1 cellular context compared by ENCODE assay signal in genomic region chr16:56628486-56629035, GRCh38.
TF ChIP-seq lines count a peak whose summit lies in the region.

No MANE protein-coding gene starts in this region.

TF ChIP-seq in HepG2, 621 proteins besides CTCF, POLR2A, EP300 and RAD21:
- TF ChIP-seq ZNF121 (CRISPR knock-in tag; IDR thresholded peaks at IDR 0.05) (0 out of 2 replicates have a peak, but pooled peaks have one; percentile 36), ZKSCAN8 (CRISPR knock-in tag; IDR thresholded peaks at IDR 0.05; ENCODE audit: borderline replicate concordance) (no peak), ZNF7 (CRISPR knock-in tag; IDR thresholded peaks at IDR 0.05) (no peak), CENPT (CRISPR knock-in tag; IDR thresholded peaks at IDR 0.05; ENCODE audit: low read depth) (no peak), ZNF484 (CRISPR knock-in tag; IDR thresholded peaks at IDR 0.05; ENCODE audit: borderline replicate concordance, low read depth) (no peak), ZNF850 (CRISPR knock-in tag; conservative IDR thresholded peaks at IDR 0.05) (no peak), STAG1 (CRISPR knock-in tag; IDR thresholded peaks at IDR 0.05) (peak; percentile 63), NCOR1 (IDR thresholded peaks at IDR 0.05; ENCODE audit: borderline replicate concordance, low read length) (no peak), TEAD3 (CRISPR knock-in tag; optimal IDR thresholded peaks at IDR 0.05; ENCODE audit: borderline replicate concordance) (peak; percentile 17), MEIS1 (CRISPR knock-in tag; IDR thresholded peaks at IDR 0.05; ENCODE audit: borderline replicate concordance) (no peak), RBM22 (optimal IDR thresholded peaks at IDR 0.05; ENCODE audit: low read length) (no peak), ZFX (CRISPR knock-in tag; IDR thresholded peaks at IDR 0.05; ENCODE audit: low read depth) (0 out of 2 replicates have a peak, but pooled peaks have one; percentile 26), ZBTB49 (CRISPR knock-in tag; IDR thresholded peaks at IDR 0.05; ENCODE audit: borderline replicate concordance) (no peak)
TF ChIP-seq in HepG2: peak in this region for 4.
